13 cellular contexts compared by ENCODE assay signal in genomic region chr2:223820549-223820948, GRCh38.
"Had no signal": no experiment of that assay in that cellular context is flagged by ENCODE, and none has a peak within 500 bp of the region (broad histone marks: within the 10 kb centered on the region; RNA-seq: fewer than 3 reads in every experiment).

No MANE protein-coding gene starts in this region.

- H3K9me3 ChIP-seq: left ventricle myocardium inferior, tibial artery, vagina had no signal

- H3K4me1 Mint-ChIP-seq: activated CD4-positive, alpha-beta memory T cell treated with anti-CD3 and anti-CD28 coated beads, Interleukin-2, amount 10 ng/mL, durations not matched to agents 7 days and 5 days had no signal

- H3K4me1 ChIP-seq: left ventricle myocardium inferior, parathyroid adenoma, vagina had no signal

- H3K27ac Mint-ChIP-seq: activated CD4-positive, alpha-beta memory T cell treated with anti-CD3 and anti-CD28 coated beads, Interleukin-2, amount 10 ng/mL, durations not matched to agents 7 days and 5 days; activated CD4-positive, alpha-beta T cell treated with anti-CD3 and anti-CD28 coated beads for 36 hours; activated naive CD8-positive, alpha-beta T cell treated with anti-CD3 and anti-CD28 coated beads, Interleukin-2, amount 50 U/mL, for 24 hours had no signal

- H3K4me3 ChIP-seq: left ventricle myocardium inferior, tibial artery, vagina had no signal

- ATAC-seq: activated CD4-positive, alpha-beta T cell treated with anti-CD3 and anti-CD28 coated beads for 36 hours; activated naive CD8-positive, alpha-beta T cell treated with anti-CD3 and anti-CD28 coated beads, Interleukin-2, amount 50 U/mL, for 24 hours had no signal

- H3K27me3 Mint-ChIP-seq: activated CD4-positive, alpha-beta memory T cell treated with anti-CD3 and anti-CD28 coated beads, Interleukin-2, amount 10 ng/mL, durations not matched to agents 7 days and 5 days; activated CD4-positive, alpha-beta T cell treated with anti-CD3 and anti-CD28 coated beads for 36 hours; activated naive CD8-positive, alpha-beta T cell treated with anti-CD3 and anti-CD28 coated beads, Interleukin-2, amount 50 U/mL, for 24 hours had no signal

- H3K27ac ChIP-seq: epithelial cell of prostate, left ventricle myocardium inferior, parathyroid adenoma, tibial artery, vagina had no signal

- H2AFZ ChIP-seq: parathyroid adenoma had no signal

- H3K4me3 Mint-ChIP-seq: activated CD4-positive, alpha-beta memory T cell treated with anti-CD3 and anti-CD28 coated beads, Interleukin-2, amount 10 ng/mL, durations not matched to agents 7 days and 5 days; activated CD4-positive, alpha-beta T cell treated with anti-CD3 and anti-CD28 coated beads for 36 hours; activated naive CD8-positive, alpha-beta T cell treated with anti-CD3 and anti-CD28 coated beads, Interleukin-2, amount 50 U/mL, for 24 hours had no signal

- H3K9me3 Mint-ChIP-seq: activated CD4-positive, alpha-beta memory T cell treated with anti-CD3 and anti-CD28 coated beads, Interleukin-2, amount 10 ng/mL, durations not matched to agents 7 days and 5 days; activated naive CD8-positive, alpha-beta T cell treated with anti-CD3 and anti-CD28 coated beads, Interleukin-2, amount 50 U/mL, for 24 hours had no signal

- H3K36me3 ChIP-seq: left ventricle myocardium inferior, tibial artery, vagina had no signal

- H3K27me3 ChIP-seq: tibial artery, vagina had no signal

- DNase-seq: activated CD4-positive, alpha-beta memory T cell treated with anti-CD3 and anti-CD28 coated beads, Interleukin-2, amount 10 ng/mL, durations not matched to agents 7 days and 5 days; activated CD4-positive, alpha-beta T cell treated with anti-CD3 and anti-CD28 coated beads for 36 hours; activated naive CD4-positive, alpha-beta T cell; activated naive CD8-positive, alpha-beta T cell treated with anti-CD3 and anti-CD28 coated beads, Interleukin-2, amount 50 U/mL, for 24 hours; effector CD8-positive, alpha-beta T cell; kidney; left ventricle myocardium inferior; mesendoderm; small intestine; tibial artery had no signal
